In genomic region chr9:136160321-136160938, GRCh38 we compare ENCODE assay signal across 1 cellular context.
TF ChIP-seq lines count a peak whose summit lies in the region.

No MANE protein-coding gene starts in this region.

TF ChIP-seq in GM23338, 12 proteins besides CTCF, POLR2A, EP300 and RAD21 (continued from another document):
- TF ChIP-seq ZNF462 (CRISPR knock-in tag; IDR thresholded peaks at IDR 0.05) (no peak), CREB1 (CRISPR knock-in tag; IDR thresholded peaks at IDR 0.05; ENCODE audit: low read depth) (no peak), NANOG (IDR thresholded peaks at IDR 0.05; ENCODE audit: borderline replicate concordance) (no peak), ZNF331 (CRISPR knock-in tag; IDR thresholded peaks at IDR 0.05; ENCODE audit: low read depth) (no peak), ETS1 (IDR thresholded peaks at IDR 0.05) (no peak)
